In genomic region chr10:116212756-116213155, GRCh38 we compare ENCODE assay signal across 17 cellular contexts.
DNase-seq lines count a peak whose midpoint lies in the region; TF ChIP-seq lines count a peak whose summit lies in the region.
"Had no signal": no experiment of that assay in that cellular context is flagged by ENCODE, and none has a peak within 500 bp of the region (broad histone marks: within the 10 kb centered on the region; RNA-seq: fewer than 3 reads in every experiment).

No MANE protein-coding gene starts in this region.

- intact Hi-C loops in activated CD4-positive, alpha-beta T cell treated with anti-CD3 and anti-CD28 coated beads, Interleukin-2, amount 10 ng/mL, durations not matched to agents 24 days and 14 days (cut with micrococcal nuclease): no loop called here

- no peak overlapping the region for H3K27ac ChIP-seq in SJCRH30
- H3K27ac ChIP-seq: HL-60 had no signal

- peak overlapping the region; percentile 2 for H3K27ac Mint-ChIP-seq in glutamatergic neuron (ENCODE audit: unreplicated experiment)
- peak overlapping the region in 2 of 3 experiments; percentile 61 to 63 for H3K27ac Mint-ChIP-seq in nephron
- H3K27ac Mint-ChIP-seq in activated CD4-positive, alpha-beta T cell treated with anti-CD3 and anti-CD28 coated beads, Interleukin-2, amount 10 ng/mL, durations not matched to agents 24 days and 14 days: no peak overlapping the region
- H3K27ac Mint-ChIP-seq: CD4-positive, CD25-positive, alpha-beta regulatory T cell; CD8-positive, alpha-beta memory T cell; GM23338; HFFc6 had no signal

- no peak overlapping the region for H3K4me3 ChIP-seq in MG63
- H3K4me3 ChIP-seq in SJCRH30: no peak overlapping the region
- H3K4me3 ChIP-seq: GM23338 had no signal

- H3K4me1 ChIP-seq in SJCRH30: peaks cover 33% of the 10 kb centered on the region
- H3K4me1 ChIP-seq: BE2C had no signal

- H3K9me3 Mint-ChIP-seq in glutamatergic neuron (ENCODE audit: unreplicated experiment): peaks cover 9% of the 10 kb centered on the region
- no peaks in the 10 kb centered on the region for H3K9me3 Mint-ChIP-seq in nephron
- H3K9me3 Mint-ChIP-seq in activated CD4-positive, alpha-beta T cell treated with anti-CD3 and anti-CD28 coated beads, Interleukin-2, amount 10 ng/mL, durations not matched to agents 24 days and 14 days: no peaks in the 10 kb centered on the region
- H3K9me3 Mint-ChIP-seq: GM23338, HFFc6 had no signal

- H3K36me3 ChIP-seq in MG63: no peaks in the 10 kb centered on the region; the same call in 1 of the 2 replicates
- H3K36me3 ChIP-seq in SJCRH30: no peaks in the 10 kb centered on the region
- H3K36me3 ChIP-seq: BE2C had no signal

- H3K36me3 Mint-ChIP-seq in glutamatergic neuron (ENCODE audit: unreplicated experiment) (no peaks in the 10 kb centered on the region), nephron (ENCODE audit: low read depth) (no peaks in the 10 kb centered on the region)
- no peaks in the 10 kb centered on the region for H3K36me3 Mint-ChIP-seq in activated CD4-positive, alpha-beta T cell treated with anti-CD3 and anti-CD28 coated beads, Interleukin-2, amount 10 ng/mL, durations not matched to agents 24 days and 14 days (ENCODE audit: low read depth)
- H3K36me3 Mint-ChIP-seq: CD4-positive, CD25-positive, alpha-beta regulatory T cell; CD8-positive, alpha-beta memory T cell had no signal

- H3K27me3 Mint-ChIP-seq in glutamatergic neuron (ENCODE audit: unreplicated experiment): peaks cover 1% of the 10 kb centered on the region
- peaks cover 4% of the 10 kb centered on the region for H3K27me3 Mint-ChIP-seq in nephron (ENCODE audit: low read depth)
- H3K27me3 Mint-ChIP-seq in activated CD4-positive, alpha-beta T cell treated with anti-CD3 and anti-CD28 coated beads, Interleukin-2, amount 10 ng/mL, durations not matched to agents 24 days and 14 days: no peaks in the 10 kb centered on the region
- H3K27me3 Mint-ChIP-seq: CD4-positive, CD25-positive, alpha-beta regulatory T cell had no signal

- H3K27me3 ChIP-seq in MG63 (no peaks in the 10 kb centered on the region), SJCRH30 (no peaks in the 10 kb centered on the region)
- H3K27me3 ChIP-seq: BE2C had no signal

- H3K4me3 Mint-ChIP-seq in glutamatergic neuron (ENCODE audit: unreplicated experiment): no peak overlapping the region
- H3K4me3 Mint-ChIP-seq in nephron: no peak overlapping the region
- H3K4me3 Mint-ChIP-seq in activated CD4-positive, alpha-beta T cell treated with anti-CD3 and anti-CD28 coated beads, Interleukin-2, amount 10 ng/mL, durations not matched to agents 24 days and 14 days: no peak overlapping the region
- H3K4me3 Mint-ChIP-seq: CD4-positive, CD25-positive, alpha-beta regulatory T cell; CD8-positive, alpha-beta memory T cell; GM23338; HFFc6 had no signal

- peak; percentile 5 for DNase-seq in MG63
- no peak for DNase-seq in glutamatergic neuron
- DNase-seq in central memory CD4-positive, alpha-beta T cell: no peak
- DNase-seq in SJCRH30: no peak
- DNase-seq in activated CD4-positive, alpha-beta T cell treated with anti-CD3 and anti-CD28 coated beads, Interleukin-2, amount 10 ng/mL, durations not matched to agents 24 days and 14 days: no peak
- DNase-seq: BE2C; C1 segment of cervical spinal cord; CD4-positive, CD25-positive, alpha-beta regulatory T cell; CD8-positive, alpha-beta memory T cell; COR-L47; DMS 273 treated with DMSO at 0.1 percent for 48 hours; HCEC 1CT; HFFc6; IMR-90 had no signal

- H3K9me3 ChIP-seq in MG63 (no peaks in the 10 kb centered on the region), SJCRH30 (replicated peaks) (no peaks in the 10 kb centered on the region)
- H3K9me3 ChIP-seq: BE2C had no signal

- TF ChIP-seq CTCF in glutamatergic neuron (IDR thresholded peaks at IDR 0.05; ENCODE audit: partially characterized antibody, unreplicated experiment) (no peak), nephron (IDR thresholded peaks at IDR 0.05; ENCODE audit: unreplicated experiment in 3 of 3) (no peak)

- H3K4me1 Mint-ChIP-seq in glutamatergic neuron (ENCODE audit: low read depth, unreplicated experiment) (peaks cover 71% of the 10 kb centered on the region), nephron (peaks cover 82% of the 10 kb centered on the region)
- no peaks in the 10 kb centered on the region for H3K4me1 Mint-ChIP-seq in activated CD4-positive, alpha-beta T cell treated with anti-CD3 and anti-CD28 coated beads, Interleukin-2, amount 10 ng/mL, durations not matched to agents 24 days and 14 days
- H3K4me1 Mint-ChIP-seq: CD4-positive, CD25-positive, alpha-beta regulatory T cell; CD8-positive, alpha-beta memory T cell had no signal
